Comparison of ENCODE assay signal across 27 cellular contexts in genomic region chr5:180606215-180606785, GRCh38. TPM values are rescaled to one million over a fixed set of nuclear protein-coding genes. Genes with fewer than 3 reads are reported as not detected.
DNase-seq lines count a peak whose midpoint lies in the region; ATAC-seq, FAIRE-seq and TF ChIP-seq lines count a peak whose summit lies in the region.
"Had no signal": no experiment of that assay in that cellular context is flagged by ENCODE, and none has a peak within 500 bp of the region (broad histone marks: within the 10 kb centered on the region; RNA-seq: fewer than 3 reads in every experiment).

No MANE protein-coding gene starts in this region.

- no TSS peak for BruUV-seq in HepG2 (replicated peaks; lab: Mats Ljungman, UMichigan)

- ATAC-seq in GM18511 (IDR thresholded peaks at IDR 0.05; ENCODE audit: unreplicated experiment), result peak; percentile 16
- ATAC-seq in HepG2, result no peak
- ATAC-seq in HG03175 (IDR thresholded peaks at IDR 0.05; ENCODE audit: unreplicated experiment), result no peak
- ATAC-seq in HG03354 (IDR thresholded peaks at IDR 0.05; ENCODE audit: poor library complexity, severe bottlenecking, unreplicated experiment), result no peak
- ATAC-seq: activated CD4-positive, CD25-positive, alpha-beta regulatory T cell treated with anti-CD3 and anti-CD28 coated beads, Interleukin-2, amount 50 U/mL, for 24 hours; psoas muscle had no signal

- H3K4me3 ChIP-seq in HepG2 (replicated peaks in 1 of 3; ENCODE audit: insufficient read depth in 1 of 3, low read depth in 2 of 3, low read length in 3 of 3) (no peak overlapping the region), prostate gland (no peak overlapping the region)
- H3K4me3 ChIP-seq: ascending aorta, dorsolateral prefrontal cortex, mucosa of descending colon, neural progenitor cell, psoas muscle, skin epidermis, testis had no signal

- DNase-seq in RWPE1 (ENCODE audit: low spot score) (no peak), HepG2 (ENCODE audit: low spot score) (no peak), prostate gland (ENCODE audit: low spot score) (no peak), NAMALWA (ENCODE audit: low spot score) (no peak)
- DNase-seq: DMS153; GF-D8; NCI-H1105; stimulated activated naive B cell treated with anti-CD40 and anti-IgM and Interleukin-4, amounts not matched to agents 10 μg/mL and 1 μg/mL and 100 μg/mL, for 72 hours; T1000 had no signal

- no peak for TF ChIP-seq EP300 in HepG2 (IDR thresholded peaks at IDR 0.05; ENCODE audit: low read depth in 2 of 2, low read length in 2 of 2)
- no peak for TF ChIP-seq EP300 in HepG2 (CRISPR knock-in tag; IDR thresholded peaks at IDR 0.05; ENCODE audit: borderline replicate concordance)

- TF ChIP-seq CTCF in C4-2B (conservative IDR thresholded peaks at IDR 0.05) (peak; percentile 74; the same call in 1 of the 2 replicates), RWPE1 (conservative IDR thresholded peaks at IDR 0.05; ENCODE audit: low read depth) (peak; percentile 39), HepG2 (CRISPR knock-in tag; IDR thresholded peaks at IDR 0.05) (no peak), prostate gland (IDR thresholded peaks at IDR 0.05) (no peak)

- H3K79me2 ChIP-seq in HepG2 (ENCODE audit: insufficient read depth, low read length), result no peaks in the 10 kb centered on the region

- no peak overlapping the region for H2AFZ ChIP-seq in HepG2 (ENCODE audit: low read length)
- H2AFZ ChIP-seq: neural progenitor cell had no signal

- no peaks in the 10 kb centered on the region; the same call in 1 of the 2 replicates for H4K20me1 ChIP-seq in HepG2 (ENCODE audit: insufficient read depth, low read length)

- FAIRE-seq in HepG2 (lab: Jason Lieb, UNC), result no peak

- no peaks in the 10 kb centered on the region for H3K4me1 ChIP-seq in HepG2 (ENCODE audit: insufficient read depth, low read length)
- H3K4me1 ChIP-seq in prostate gland (replicated peaks), result no peaks in the 10 kb centered on the region
- H3K4me1 ChIP-seq: ascending aorta, neural progenitor cell, psoas muscle had no signal

- POLR2A ChIA-PET in RWPE1 (lab: Yijun Ruan, JAX; ENCODE audit: low non-redundant PET) (no interaction called here), HepG2 (lab: Yijun Ruan, JAX) (no interaction called here)

- no peak for TF ChIP-seq POLR2A in HepG2 (IDR thresholded peaks at IDR 0.05; ENCODE audit: insufficient read depth in 1 of 2, low read depth in 2 of 2, low read length in 2 of 2)
- no peak for TF ChIP-seq POLR2A in prostate gland (IDR thresholded peaks at IDR 0.05)

- TF ChIP-seq RAD21 in HepG2 (CRISPR knock-in tag; IDR thresholded peaks at IDR 0.05), result no peak

- no peak overlapping the region for H3K4me2 ChIP-seq in HepG2 (ENCODE audit: low read depth, low read length)
- H3K4me2 ChIP-seq: neural progenitor cell had no signal

- no peaks in the 10 kb centered on the region for H3K9me3 ChIP-seq in HepG2 (ENCODE audit: low read length)
- H3K9me3 ChIP-seq in prostate gland, result no peaks in the 10 kb centered on the region
- H3K9me3 ChIP-seq: ascending aorta, mucosa of descending colon, psoas muscle, testis had no signal

- CTCF ChIA-PET in RWPE1 (lab: Yijun Ruan, JAX), result interaction anchor here (0.6 to 1.8 kb wide), 18 partner anchors 9 to 567 kb away, joined by 3 to 8 read pairs (median 4); partner anchors contain the start of genes CNOT6 and FLT4
- CTCF ChIA-PET in HepG2 (lab: Yijun Ruan, JAX; ENCODE audit: low intra/inter-chr PET ratio, low total read pairs), result no interaction called here

- H3K27me3 ChIP-seq in HepG2 (ENCODE audit: control insufficient read depth in 1 of 2, insufficient read depth in 2 of 2, low read length in 2 of 2) (peaks cover 15 to 64% of the 10 kb centered on the region in 2 experiments), prostate gland (replicated peaks; ENCODE audit: insufficient read depth) (no peaks in the 10 kb centered on the region)
- H3K27me3 ChIP-seq: ascending aorta, neural progenitor cell, testis had no signal

- intact Hi-C loops in HepG2 (cut with micrococcal nuclease; ENCODE audit: unreplicated experiment), result no loop called here
- intact Hi-C loops in prostate gland (cut with DNase I), result no loop called here

- in situ Hi-C loops in HepG2 (cut with HindIII; ENCODE audit: extremely low pct_ligation_motif_present, low pct_unique_long_range_greater_than_20kb), result no loop called here

- 28% methylated on average over 21 of the region's 21 CpGs for WGBS in HepG2 (ENCODE audit: low lambda C conversion rate)
- WGBS in prostate gland, result 83% methylated on average over 21 of the region's 21 CpGs

- no peaks in the 10 kb centered on the region for H3K36me3 ChIP-seq in HepG2 (replicated peaks in 1 of 2; ENCODE audit: control insufficient read depth in 1 of 2, insufficient read depth in 2 of 2, low read length in 2 of 2)
- no peaks in the 10 kb centered on the region for H3K36me3 ChIP-seq in prostate gland
- H3K36me3 ChIP-seq: ascending aorta, neural progenitor cell had no signal

- no peak overlapping the region for H3K9ac ChIP-seq in HepG2 (ENCODE audit: insufficient read depth, low read depth, low read length)
- H3K9ac ChIP-seq: neural progenitor cell had no signal

- H3K27ac ChIP-seq in C4-2B (no peak overlapping the region; the same call in 1 of the 2 replicates), RWPE1 (no peak overlapping the region), HepG2 (ENCODE audit: extremely low read length, insufficient read depth, low read length) (no peak overlapping the region), prostate gland (no peak overlapping the region)
- H3K27ac ChIP-seq: ascending aorta, dorsolateral prefrontal cortex, neural progenitor cell, psoas muscle, skin epidermis, testis had no signal

RNA-seq across cellular contexts. Expression of gene SCGB3A1, which starts 15.0 kb away (rescaled TPM):
- total RNA-seq in HepG2 (2016; rRNA removed; fragmentation: Illumina TruSeq; extraction: Trizol), result not detected in 2 replicates
- total RNA-seq in HepG2 (2016; cell fraction: cytosol; rRNA removed; fragmentation: Illumina TruSeq; extraction: Trizol; ENCODE audit: low read depth), result not detected in 2 replicates
- not detected in 2 replicates for total RNA-seq in HepG2 (2016; cell fraction: insoluble cytoplasmic fraction; rRNA removed; fragmentation: Illumina TruSeq; extraction: Trizol)
- total RNA-seq in HepG2 (2016; cell fraction: membrane; rRNA removed; fragmentation: Illumina TruSeq; extraction: Trizol), result not detected in 2 replicates
- total RNA-seq in HepG2 (2016; cell fraction: nucleus; rRNA removed; fragmentation: Illumina TruSeq; extraction: Trizol), result not detected in 2 replicates
- polyA plus RNA-seq in HepG2 (2011; rRNA removed), result 0.17 TPM in 1 of 2 replicates, not detected in the other
- polyA plus RNA-seq in HepG2 (2011; cell fraction: cytosol; rRNA removed), result not detected in 2 replicates
- polyA plus RNA-seq in HepG2 (2011; cell fraction: nucleus; rRNA removed), result not detected in 2 replicates
- polyA plus RNA-seq in HepG2 (2012), result not detected in 2 replicates
- polyA plus RNA-seq in HepG2 (2016; cell fraction: cytosol; fragmentation: Illumina TruSeq; extraction: Trizol; ENCODE audit: low read depth), result not detected in 2 replicates
- not detected in 2 replicates for polyA plus RNA-seq in HepG2 (2016; cell fraction: insoluble cytoplasmic fraction; fragmentation: Illumina TruSeq; extraction: Trizol; ENCODE audit: low read depth)
- not detected in 2 replicates for polyA plus RNA-seq in HepG2 (2016; cell fraction: membrane; fragmentation: Illumina TruSeq; extraction: Trizol; ENCODE audit: low read depth)
- not detected in 2 replicates for polyA plus RNA-seq in HepG2 (2016; cell fraction: nucleus; fragmentation: Illumina TruSeq; extraction: Trizol; ENCODE audit: insufficient read depth, low read depth)
- not detected in 2 replicates for polyA minus RNA-seq in HepG2 (2011; rRNA and poly(A)+ RNA removed; ENCODE audit: low replicate concordance)
- polyA minus RNA-seq in HepG2 (2011; cell fraction: cytosol; rRNA and poly(A)+ RNA removed), result not detected in 2 replicates
- polyA minus RNA-seq in HepG2 (2011; cell fraction: nucleus; rRNA and poly(A)+ RNA removed), result not detected in 2 replicates
- 100 to 1,000 TPM in 1 of 2 donors, 10 to 100 TPM in 1; 32.2 to 412 TPM for total RNA-seq in prostate gland
- total RNA-seq: activated naive CD4-positive, alpha-beta T cell treated with anti-CD3 and anti-CD28 coated beads, Interleukin-2, amount 50 U/mL, for 72 hours; activated T-helper 1 cell treated with anti-CD3 and anti-CD28 coated beads, Interleukin-12 subunit alpha, Interleukin-12 subunit beta, Interleukin-2, Interleukin-4 antibody, amounts not matched to agents 30 ng/mL and 10 ng/mL and 1 ng/mL, durations not matched to agents 14 hours and 24 hours and 36 hours; ascending aorta; epithelial cell of proximal tubule; LHCN-M2; mucosa of descending colon; RPMI7951 had no signal
- polyA plus RNA-seq: AG04450, psoas muscle had no signal

RNA-seq across cellular contexts. Expression of gene FLT4, which starts 43.1 kb away (rescaled TPM):
- total RNA-seq in HepG2 (2016; rRNA removed; fragmentation: Illumina TruSeq; extraction: Trizol), result not detected in 2 replicates
- total RNA-seq in HepG2 (2016; cell fraction: cytosol; rRNA removed; fragmentation: Illumina TruSeq; extraction: Trizol; ENCODE audit: low read depth), result not detected in 2 replicates
- not detected in 2 replicates for total RNA-seq in HepG2 (2016; cell fraction: insoluble cytoplasmic fraction; rRNA removed; fragmentation: Illumina TruSeq; extraction: Trizol)
- not detected in 2 replicates for total RNA-seq in HepG2 (2016; cell fraction: membrane; rRNA removed; fragmentation: Illumina TruSeq; extraction: Trizol)
- not detected in 2 replicates for total RNA-seq in HepG2 (2016; cell fraction: nucleus; rRNA removed; fragmentation: Illumina TruSeq; extraction: Trizol)
- polyA plus RNA-seq in HepG2 (2011; rRNA removed), result not detected in 2 replicates
- polyA plus RNA-seq in HepG2 (2011; cell fraction: cytosol; rRNA removed), result 0.01 and 0.04 TPM in 2 replicates
- 0.10 and 0.19 TPM in 2 replicates for polyA plus RNA-seq in HepG2 (2011; cell fraction: nucleus; rRNA removed)
- polyA plus RNA-seq in HepG2 (2012), result not detected in 2 replicates
- not detected in 2 replicates for polyA plus RNA-seq in HepG2 (2016; cell fraction: cytosol; fragmentation: Illumina TruSeq; extraction: Trizol; ENCODE audit: low read depth)
- not detected in 2 replicates for polyA plus RNA-seq in HepG2 (2016; cell fraction: insoluble cytoplasmic fraction; fragmentation: Illumina TruSeq; extraction: Trizol; ENCODE audit: low read depth)
- polyA plus RNA-seq in HepG2 (2016; cell fraction: membrane; fragmentation: Illumina TruSeq; extraction: Trizol; ENCODE audit: low read depth), result not detected in 2 replicates
- not detected in 2 replicates for polyA plus RNA-seq in HepG2 (2016; cell fraction: nucleus; fragmentation: Illumina TruSeq; extraction: Trizol; ENCODE audit: insufficient read depth, low read depth)
- not detected in 2 replicates for polyA minus RNA-seq in HepG2 (2011; rRNA and poly(A)+ RNA removed; ENCODE audit: low replicate concordance)
- not detected in 2 replicates for polyA minus RNA-seq in HepG2 (2011; cell fraction: cytosol; rRNA and poly(A)+ RNA removed)
- not detected in 2 replicates for polyA minus RNA-seq in HepG2 (2011; cell fraction: nucleus; rRNA and poly(A)+ RNA removed)
- 10 to 100 TPM in 1 of 2 donors, 1 to 10 TPM in 1; 2.9 to 20.6 TPM for total RNA-seq in prostate gland
- total RNA-seq: RPMI7951 had no signal
- polyA plus RNA-seq: AG04450 had no signal

Comparison
In these comparisons a context has a peak if more than half of its experiments do, and no peak if none do; other contexts are left out.
1. CTCF ChIP-seq: peak in C4-2B (single experiment) and RWPE1 (single experiment); none in HepG2 (single experiment) and prostate gland (0 of 4).
2. RNA of gene SCGB3A1, which starts 15.0 kb away (total RNA-seq): 32.2 to 412 TPM in prostate gland; not detected in HepG2; every median in the first group is over 10 times any median in the second.